ENCODE assay signal across 26 cellular contexts in the genomic region with DNA sequence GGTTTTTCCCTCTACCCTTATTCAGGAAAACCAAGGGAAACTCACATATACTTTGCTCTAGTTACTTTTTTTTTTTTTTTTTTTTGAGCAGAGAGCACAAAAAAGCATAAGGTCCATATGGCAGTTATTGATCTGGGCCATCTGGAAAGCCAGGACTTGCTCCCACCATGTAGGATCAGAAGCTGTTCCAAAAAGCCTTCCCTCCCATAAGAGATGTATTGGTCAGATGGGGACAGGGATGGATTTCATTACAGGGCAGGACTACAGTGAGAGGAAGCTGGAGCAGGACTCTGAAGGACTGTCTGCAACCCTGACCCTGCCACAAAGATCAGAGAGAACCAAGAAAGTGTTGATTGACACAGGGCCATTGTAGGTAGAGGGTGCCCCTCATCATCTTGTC.
"Had no signal": no experiment of that assay in that cellular context is flagged by ENCODE, and none has a peak within 500 bp of the region (broad histone marks: within the 10 kb centered on the region; RNA-seq: fewer than 3 reads in every experiment).

No MANE protein-coding gene starts in this region.

- H3K27ac Mint-ChIP-seq: activated CD4-positive, alpha-beta T cell treated with anti-CD3 and anti-CD28 coated beads, Interleukin-2, amount 10 ng/mL, durations not matched to agents 7 days and 5 days; activated naive CD4-positive, alpha-beta T cell treated with anti-CD3 and anti-CD28 coated beads, Interleukin-2, amount 50 U/mL, for 72 hours; activated T-cell treated with anti-CD3 and anti-CD28 coated beads, Interleukin-2, amount 50 U/mL, for 24 hours; activated T-helper 17 cell treated with anti-CD3 and anti-CD28 coated beads, Interleukin-2, amount 50 U/mL, for 72 hours; mesothelial cell of epicardium; natural killer cell; stimulated activated naive CD8-positive, alpha-beta T cell treated with anti-CD3 and anti-CD28 coated beads, Interleukin-15, Interleukin-2, amounts not matched to agents 100 ng/mL and 50 ng/mL, for 24 hours had no signal

- ATAC-seq: activated CD4-positive, CD25-positive, alpha-beta regulatory T cell treated with anti-CD3 and anti-CD28 coated beads, Interleukin-2, amount 50 U/mL, for 24 hours; activated naive CD4-positive, alpha-beta T cell treated with anti-CD3 and anti-CD28 coated beads, Interleukin-2, amount 50 U/mL, for 72 hours; activated T-helper 17 cell treated with anti-CD3 and anti-CD28 coated beads, Interleukin-2, amount 50 U/mL, for 72 hours; foreskin keratinocyte; left ventricle myocardium superior; natural killer cell; psoas muscle; right cardiac atrium had no signal

- H3K36me3 Mint-ChIP-seq: activated naive CD4-positive, alpha-beta T cell treated with anti-CD3 and anti-CD28 coated beads, Interleukin-2, amount 50 U/mL, for 72 hours; natural killer cell had no signal

- H3K4me3 Mint-ChIP-seq: activated CD4-positive, alpha-beta T cell treated with anti-CD3 and anti-CD28 coated beads, Interleukin-2, amount 10 ng/mL, durations not matched to agents 7 days and 5 days; activated T-cell treated with anti-CD3 and anti-CD28 coated beads, Interleukin-2, amount 50 U/mL, for 24 hours; activated T-helper 17 cell treated with anti-CD3 and anti-CD28 coated beads, Interleukin-2, amount 50 U/mL, for 72 hours; mesothelial cell of epicardium; natural killer cell; stimulated activated naive CD8-positive, alpha-beta T cell treated with anti-CD3 and anti-CD28 coated beads, Interleukin-15, Interleukin-2, amounts not matched to agents 100 ng/mL and 50 ng/mL, for 24 hours had no signal

- H3K9me3 Mint-ChIP-seq: activated CD4-positive, alpha-beta T cell treated with anti-CD3 and anti-CD28 coated beads, Interleukin-2, amount 10 ng/mL, durations not matched to agents 7 days and 5 days; activated naive CD4-positive, alpha-beta T cell treated with anti-CD3 and anti-CD28 coated beads, Interleukin-2, amount 50 U/mL, for 72 hours; activated T-cell treated with anti-CD3 and anti-CD28 coated beads, Interleukin-2, amount 50 U/mL, for 24 hours; activated T-helper 17 cell treated with anti-CD3 and anti-CD28 coated beads, Interleukin-2, amount 50 U/mL, for 72 hours; mesothelial cell of epicardium; natural killer cell; stimulated activated naive CD8-positive, alpha-beta T cell treated with anti-CD3 and anti-CD28 coated beads, Interleukin-15, Interleukin-2, amounts not matched to agents 100 ng/mL and 50 ng/mL, for 24 hours had no signal

- FAIRE-seq: pancreas had no signal

- H3K27me3 Mint-ChIP-seq: activated CD4-positive, alpha-beta T cell treated with anti-CD3 and anti-CD28 coated beads, Interleukin-2, amount 10 ng/mL, durations not matched to agents 7 days and 5 days had no signal

- DNase-seq: activated CD4-positive, alpha-beta T cell treated with anti-CD3 and anti-CD28 coated beads, Interleukin-2, amount 10 ng/mL, durations not matched to agents 7 days and 5 days; activated CD8-positive, alpha-beta memory T cell treated with anti-CD3 and anti-CD28 coated beads for 24 hours; activated CD8-positive, alpha-beta memory T cell treated with anti-CD3 and anti-CD28 coated beads, Interleukin-2, amount 50 U/mL, for 4 hours; activated T-cell treated with anti-CD3 and anti-CD28 coated beads, Interleukin-2, amount 50 U/mL, for 24 hours; adrenal gland; brain microvascular endothelial cell; caudate nucleus; dermis blood vessel endothelial cell; effector CD8-positive, alpha-beta T cell; erythroblast; foreskin keratinocyte; hippocampal formation; kidney glomerular epithelial cell; left ventricle myocardium superior; mammary epithelial cell; natural killer cell; pancreas; psoas muscle; right cardiac atrium; stimulated activated CD4-positive, alpha-beta T cell treated with anti-CD3 and anti-CD28 coated beads, Interleukin-12 subunit alpha, Interleukin-12 subunit beta, amount 100 ng/mL, for 4 hours; tibial artery had no signal

- H3K4me1 Mint-ChIP-seq: activated CD4-positive, alpha-beta T cell treated with anti-CD3 and anti-CD28 coated beads, Interleukin-2, amount 10 ng/mL, durations not matched to agents 7 days and 5 days; activated T-helper 17 cell treated with anti-CD3 and anti-CD28 coated beads, Interleukin-2, amount 50 U/mL, for 72 hours; natural killer cell had no signal
